1 cellular context compared by ENCODE assay signal in the genomic region with DNA sequence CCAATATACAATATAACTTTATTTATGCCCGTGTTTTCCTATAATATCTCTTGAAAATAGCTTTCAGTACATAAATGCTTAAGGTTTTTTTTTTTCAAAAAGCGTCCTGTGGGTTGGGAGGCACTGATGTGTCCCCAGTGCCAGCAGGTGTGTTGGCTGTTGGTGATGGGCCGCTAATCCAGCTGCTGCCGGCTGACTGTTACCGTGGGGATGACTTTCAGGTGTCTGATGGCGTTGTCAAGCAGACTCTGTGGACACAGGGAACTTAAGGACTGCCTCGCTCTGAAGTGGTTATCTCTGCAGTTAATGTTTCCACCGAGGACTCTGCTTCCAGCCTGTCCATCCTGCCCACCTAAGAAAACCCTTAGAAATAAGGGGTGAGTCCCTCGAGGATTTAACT.
TF ChIP-seq lines count a peak whose summit lies in the region.

No MANE protein-coding gene starts in this region.

TF ChIP-seq in SK-N-SH treated with all-trans-retinoic acid at 6 μM for 48 hours, 23 proteins besides CTCF, POLR2A, EP300 and RAD21 (continued from another document):
- TF ChIP-seq, protein P1, sequence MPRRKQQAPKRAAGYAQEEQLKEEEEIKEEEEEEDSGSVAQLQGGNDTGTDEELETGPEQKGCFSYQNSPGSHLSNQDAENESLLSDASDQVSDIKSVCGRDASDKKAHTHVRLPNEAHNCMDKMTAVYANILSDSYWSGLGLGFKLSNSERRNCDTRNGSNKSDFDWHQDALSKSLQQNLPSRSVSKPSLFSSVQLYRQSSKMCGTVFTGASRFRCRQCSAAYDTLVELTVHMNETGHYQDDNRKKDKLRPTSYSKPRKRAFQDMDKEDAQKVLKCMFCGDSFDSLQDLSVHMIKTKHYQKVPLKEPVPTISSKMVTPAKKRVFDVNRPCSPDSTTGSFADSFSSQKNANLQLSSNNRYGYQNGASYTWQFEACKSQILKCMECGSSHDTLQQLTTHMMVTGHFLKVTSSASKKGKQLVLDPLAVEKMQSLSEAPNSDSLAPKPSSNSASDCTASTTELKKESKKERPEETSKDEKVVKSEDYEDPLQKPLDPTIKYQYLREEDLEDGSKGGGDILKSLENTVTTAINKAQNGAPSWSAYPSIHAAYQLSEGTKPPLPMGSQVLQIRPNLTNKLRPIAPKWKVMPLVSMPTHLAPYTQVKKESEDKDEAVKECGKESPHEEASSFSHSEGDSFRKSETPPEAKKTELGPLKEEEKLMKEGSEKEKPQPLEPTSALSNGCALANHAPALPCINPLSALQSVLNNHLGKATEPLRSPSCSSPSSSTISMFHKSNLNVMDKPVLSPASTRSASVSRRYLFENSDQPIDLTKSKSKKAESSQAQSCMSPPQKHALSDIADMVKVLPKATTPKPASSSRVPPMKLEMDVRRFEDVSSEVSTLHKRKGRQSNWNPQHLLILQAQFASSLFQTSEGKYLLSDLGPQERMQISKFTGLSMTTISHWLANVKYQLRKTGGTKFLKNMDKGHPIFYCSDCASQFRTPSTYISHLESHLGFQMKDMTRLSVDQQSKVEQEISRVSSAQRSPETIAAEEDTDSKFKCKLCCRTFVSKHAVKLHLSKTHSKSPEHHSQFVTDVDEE (CRISPR knock-in tag; IDR thresholded peaks at IDR 0.05): no peak
- no peak for TF ChIP-seq RARB (CRISPR knock-in tag; IDR thresholded peaks at IDR 0.05)
- no peak for TF ChIP-seq SNAI2 (CRISPR knock-in tag; IDR thresholded peaks at IDR 0.05)
- no peak for TF ChIP-seq ARNTL (CRISPR knock-in tag; IDR thresholded peaks at IDR 0.05; ENCODE audit: borderline replicate concordance, low read depth)
- no peak for TF ChIP-seq ZNF70 (CRISPR knock-in tag; IDR thresholded peaks at IDR 0.05)
- TF ChIP-seq ESRRG (CRISPR knock-in tag; IDR thresholded peaks at IDR 0.05): no peak
- TF ChIP-seq, protein P2, sequence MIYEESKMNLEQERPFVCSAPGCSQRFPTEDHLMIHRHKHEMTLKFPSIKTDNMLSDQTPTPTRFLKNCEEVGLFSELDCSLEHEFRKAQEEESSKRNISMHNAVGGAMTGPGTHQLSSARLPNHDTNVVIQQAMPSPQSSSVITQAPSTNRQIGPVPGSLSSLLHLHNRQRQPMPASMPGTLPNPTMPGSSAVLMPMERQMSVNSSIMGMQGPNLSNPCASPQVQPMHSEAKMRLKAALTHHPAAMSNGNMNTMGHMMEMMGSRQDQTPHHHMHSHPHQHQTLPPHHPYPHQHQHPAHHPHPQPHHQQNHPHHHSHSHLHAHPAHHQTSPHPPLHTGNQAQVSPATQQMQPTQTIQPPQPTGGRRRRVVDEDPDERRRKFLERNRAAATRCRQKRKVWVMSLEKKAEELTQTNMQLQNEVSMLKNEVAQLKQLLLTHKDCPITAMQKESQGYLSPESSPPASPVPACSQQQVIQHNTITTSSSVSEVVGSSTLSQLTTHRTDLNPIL (CRISPR knock-in tag; IDR thresholded peaks at IDR 0.05; ENCODE audit: low read depth): no peak
